In the genomic region with DNA sequence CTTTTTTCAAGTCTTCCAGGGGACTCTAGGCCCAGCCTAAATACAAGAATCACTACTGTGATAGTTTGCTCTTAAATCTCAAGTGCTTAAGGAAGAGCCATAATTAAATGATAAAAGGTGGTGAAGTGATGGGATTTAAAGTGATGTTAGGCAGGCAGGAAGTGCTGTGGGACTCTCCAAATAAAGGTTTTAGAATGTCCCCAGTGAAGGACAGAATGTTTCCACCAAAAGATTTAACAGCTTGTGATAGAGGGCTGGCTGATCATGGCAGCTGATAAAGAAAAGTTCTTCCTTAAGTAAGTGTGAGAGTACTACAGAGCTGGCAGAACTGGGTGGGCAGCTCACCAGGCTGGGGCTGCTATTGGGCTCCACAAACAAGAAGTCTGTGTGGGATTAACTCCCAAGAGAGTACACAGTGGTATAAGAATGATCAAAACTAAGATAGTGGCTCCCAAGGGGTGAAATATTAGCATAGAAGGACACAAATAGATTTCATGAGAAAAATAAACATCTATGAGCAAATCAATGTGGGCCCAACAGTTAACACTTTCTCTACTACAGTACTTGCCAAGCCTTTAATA, we compare ENCODE assay signal across 13 cellular contexts.
"Had no signal": no experiment of that assay in that cellular context is flagged by ENCODE, and none has a peak within 500 bp of the region (broad histone marks: within the 10 kb centered on the region; RNA-seq: fewer than 3 reads in every experiment).

No MANE protein-coding gene starts in this region.

- H3K4me1 Mint-ChIP-seq: natural killer cell, neural crest cell had no signal

- ATAC-seq: foreskin keratinocyte, natural killer cell, right cardiac atrium, upper lobe of right lung had no signal

- H3K27ac Mint-ChIP-seq: natural killer cell; stimulated activated naive CD8-positive, alpha-beta T cell treated with anti-CD3 and anti-CD28 coated beads, Interleukin-15, Interleukin-2, amounts not matched to agents 100 ng/mL and 50 ng/mL, for 24 hours had no signal

- H3K4me3 Mint-ChIP-seq: natural killer cell; neural crest cell; stimulated activated naive CD8-positive, alpha-beta T cell treated with anti-CD3 and anti-CD28 coated beads, Interleukin-15, Interleukin-2, amounts not matched to agents 100 ng/mL and 50 ng/mL, for 24 hours had no signal

- H3K36me3 Mint-ChIP-seq: natural killer cell had no signal

- DNase-seq: colonic mucosa; dermis blood vessel endothelial cell; erythroblast; foreskin keratinocyte; natural killer cell; ovary; small intestine; stimulated activated CD4-positive, alpha-beta T cell treated with anti-CD3 and anti-CD28 coated beads, Interleukin-12 subunit alpha, Interleukin-12 subunit beta, amount 100 ng/mL, for 4 hours; tibial artery; upper lobe of right lung had no signal

- H3K27me3 Mint-ChIP-seq: stimulated activated naive CD8-positive, alpha-beta T cell treated with anti-CD3 and anti-CD28 coated beads, Interleukin-15, Interleukin-2, amounts not matched to agents 100 ng/mL and 50 ng/mL, for 24 hours had no signal

- H3K9me3 Mint-ChIP-seq: stimulated activated naive CD8-positive, alpha-beta T cell treated with anti-CD3 and anti-CD28 coated beads, Interleukin-15, Interleukin-2, amounts not matched to agents 100 ng/mL and 50 ng/mL, for 24 hours had no signal
